Comparison of ENCODE assay signal across 18 cellular contexts in the genomic region with DNA sequence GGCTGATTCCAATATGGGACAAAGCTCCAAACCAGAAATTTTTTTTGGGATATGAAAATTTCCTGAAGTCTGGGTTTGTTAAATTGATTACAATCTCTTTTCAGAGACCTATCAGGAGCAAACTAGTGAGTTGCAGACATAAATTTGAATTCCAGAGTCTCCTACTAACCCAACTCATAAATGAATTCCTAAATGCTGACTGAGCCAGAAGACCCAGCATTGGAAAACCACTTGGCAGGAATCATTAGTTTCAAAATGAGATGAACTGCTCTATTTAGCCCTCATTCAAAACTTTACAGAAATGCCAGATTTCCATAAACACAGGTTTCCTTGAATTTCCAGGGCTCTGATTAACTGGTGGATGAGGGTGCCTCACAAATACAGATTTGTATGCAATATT.
DNase-seq lines count a peak whose midpoint lies in the region; TF ChIP-seq lines count a peak whose summit lies in the region.
"Had no signal": no experiment of that assay in that cellular context is flagged by ENCODE, and none has a peak within 500 bp of the region (broad histone marks: within the 10 kb centered on the region; RNA-seq: fewer than 3 reads in every experiment).

No MANE protein-coding gene starts in this region.

- POLR2A ChIA-PET in OCI-LY7 (lab: Charles Lee): no interaction called here
- POLR2A ChIA-PET in RWPE1 (lab: Yijun Ruan, JAX; ENCODE audit: low non-redundant PET): no interaction called here

- H2AFZ ChIP-seq in OCI-LY7 (ENCODE audit: low read length): no peak overlapping the region

- H3K4me2 ChIP-seq in OCI-LY7 (ENCODE audit: low read length): no peak overlapping the region

- H3K27me3 ChIP-seq in transverse colon: no peaks in the 10 kb centered on the region
- H3K27me3 ChIP-seq: thyroid gland had no signal

- H4K20me1 ChIP-seq in OCI-LY7 (ENCODE audit: insufficient read depth, low read length): no peaks in the 10 kb centered on the region

- TF ChIP-seq POLR2A in transverse colon (IDR thresholded peaks at IDR 0.05): no peak

- BruUV-seq in OCI-LY7 (replicated peaks; lab: Mats Ljungman, UMichigan): no TSS peak

- H3K4me1 ChIP-seq in transverse colon: peaks cover 0 to 19% (median 6%) of the 10 kb centered on the region in 4 donors
- no peaks in the 10 kb centered on the region for H3K4me1 ChIP-seq in OCI-LY7 (ENCODE audit: insufficient read depth, low read length, poor library complexity, severe bottlenecking)

- intact Hi-C loops in transverse colon (cut with DNase I; ENCODE audit: low total_unique reads): no loop called here
- intact Hi-C loops in OCI-LY7 (cut with micrococcal nuclease; ENCODE audit: unreplicated experiment): no loop called here

- no peak for TF ChIP-seq EP300 in transverse colon (IDR thresholded peaks at IDR 0.05; ENCODE audit: low read depth)

- in situ Hi-C loops in transverse colon (cut with MboI; ENCODE audit: low pct_ligation_motif_present in 1 of 4, low pct_unique_long_range_greater_than_20kb in 1 of 4, low sequenced_read_pairs in 3 of 4): no loop called here

- no peak overlapping the region for H3K4me3 ChIP-seq in transverse colon
- no peak overlapping the region for H3K4me3 ChIP-seq in OCI-LY7 (ENCODE audit: low read depth, low read length, poor library complexity, severe bottlenecking)
- H3K4me3 ChIP-seq: mucosa of descending colon, thyroid gland had no signal

- peak overlapping the region in 3 of 4 donors; percentile 23 to 59 (median 26) for H3K27ac ChIP-seq in transverse colon
- H3K27ac ChIP-seq in OCI-LY7 (ENCODE audit: low read depth, low read length, poor library complexity, severe bottlenecking): no peak overlapping the region
- H3K27ac ChIP-seq in RWPE1: no peak overlapping the region

- no peaks in the 10 kb centered on the region for H3K79me2 ChIP-seq in OCI-LY7 (ENCODE audit: insufficient read depth, low read depth, low read length)

- H3K9me2 ChIP-seq in OCI-LY7 (ENCODE audit: insufficient read depth, low read length): no peaks in the 10 kb centered on the region

- no peak for TF ChIP-seq CTCF in transverse colon (IDR thresholded peaks at IDR 0.05)
- TF ChIP-seq CTCF in OCI-LY7 (conservative IDR thresholded peaks at IDR 0.05; ENCODE audit: low read length): no peak
- TF ChIP-seq CTCF in RWPE1 (conservative IDR thresholded peaks at IDR 0.05; ENCODE audit: low read depth): no peak

- H3K9me3 ChIP-seq in transverse colon (no peaks in the 10 kb centered on the region), OCI-LY7 (ENCODE audit: low read length) (no peaks in the 10 kb centered on the region)
- H3K9me3 ChIP-seq: mucosa of descending colon, thyroid gland had no signal

- H3K36me3 ChIP-seq in transverse colon (no peaks in the 10 kb centered on the region), OCI-LY7 (ENCODE audit: insufficient read depth, low read length) (no peaks in the 10 kb centered on the region)
- H3K36me3 ChIP-seq: thyroid gland had no signal

- CTCF ChIA-PET in OCI-LY7 (lab: Charles Lee; ENCODE audit: unreplicated experiment): no interaction called here
- CTCF ChIA-PET in RWPE1 (lab: Yijun Ruan, JAX): no interaction called here

- DNase-seq in GM04504 (ENCODE audit: low read depth) (peak; percentile 74), amniotic epithelial cell (ENCODE audit: low read depth) (peak; percentile 79), iris pigment epithelial cell (ENCODE audit: low read depth) (peak; percentile 66), transverse colon (no peak), NCI-H748 treated with DMSO at 0.1 percent for 48 hours (lab: John Stamatoyannopoulos, UW) (no peak), OCI-LY7 (ENCODE audit: low spot score) (no peak), RWPE1 (ENCODE audit: low spot score) (no peak)
- DNase-seq: activated CD8-positive, alpha-beta memory T cell treated with anti-CD3 and anti-CD28 coated beads, Interleukin-2, amount 10 ng/mL, durations not matched to agents 7 days and 5 days; activated effector memory CD4-positive, alpha-beta T cell treated with anti-CD3 and anti-CD28 coated beads, Interleukin-2, amount 50 U/mL, for 16 hours; aorta; CD4-positive, alpha-beta memory T cell; KG1; mucosa of descending colon; NCI-H2171 treated with DMSO at 0.1 percent for 48 hours; Right ventricle myocardium superior; small intestine; T-helper 17 cell; thyroid gland had no signal

Comparison
In these comparisons a context has a peak if more than half of its experiments do, and no peak if none do; other contexts are left out.
1. DNase-seq: peak in GM04504 (single experiment), amniotic epithelial cell (single experiment) and iris pigment epithelial cell (single experiment); none in transverse colon (single experiment), NCI-H748 treated with DMSO at 0.1 percent for 48 hours (single experiment), OCI-LY7 (single experiment) and RWPE1 (single experiment).
2. H3K27ac ChIP-seq: peak in transverse colon (3 of 4); none in OCI-LY7 (single experiment) and RWPE1 (single experiment).